Comparison of ENCODE assay signal across 27 cellular contexts in genomic region chr12:106085213-106085612, GRCh38. TPM values are rescaled to one million over a fixed set of nuclear protein-coding genes. Genes with fewer than 3 reads are reported as not detected.
DNase-seq lines count a peak whose midpoint lies in the region; ATAC-seq and TF ChIP-seq lines count a peak whose summit lies in the region.
"Had no signal": no experiment of that assay in that cellular context is flagged by ENCODE, and none has a peak within 500 bp of the region (broad histone marks: within the 10 kb centered on the region; RNA-seq: fewer than 3 reads in every experiment).

No MANE protein-coding gene starts in this region.

- H3K9me2 ChIP-seq in GM23248 (ENCODE audit: insufficient read depth): no peaks in the 10 kb centered on the region

- no peaks in the 10 kb centered on the region for H4K20me1 ChIP-seq in GM23248 (ENCODE audit: insufficient read depth)

- 3% methylated on average over 2 of the region's 2 CpGs for WGBS in GM23248 (ENCODE audit: low coverage in 1 of 2, low lambda C conversion rate in 2 of 2, missing lambda C conversion rate in 2 of 2), 2 experiments

- no peak overlapping the region for H3K9ac ChIP-seq in GM23248

- in situ Hi-C loops in GM23248 (cut with MboI): no loop called here

- H3K36me3 Mint-ChIP-seq in stimulated activated effector memory CD8-positive, alpha-beta T cell treated with anti-CD3 and anti-CD28 coated beads, Interleukin-12 subunit alpha, Interleukin-12 subunit beta, amount 100 ng/mL, for 72 hours: no peaks in the 10 kb centered on the region
- no peaks in the 10 kb centered on the region for H3K36me3 Mint-ChIP-seq in activated naive CD8-positive, alpha-beta T cell treated with anti-CD3 and anti-CD28 coated beads, Interleukin-2, amount 50 U/mL, for 24 hours (ENCODE audit: low read depth)
- H3K36me3 Mint-ChIP-seq: naive thymus-derived CD4-positive, alpha-beta T cell had no signal

- no peaks in the 10 kb centered on the region for H3K27me3 ChIP-seq in GM23248 (replicated peaks; ENCODE audit: insufficient read depth)
- H3K27me3 ChIP-seq: gastrocnemius medialis, hepatocyte, pancreas, upper lobe of right lung had no signal

- H3F3A ChIP-seq in GM23248 (ENCODE audit: insufficient read depth): peaks cover 62% of the 10 kb centered on the region

- H3K9me3 Mint-ChIP-seq in stimulated activated effector memory CD8-positive, alpha-beta T cell treated with anti-CD3 and anti-CD28 coated beads, Interleukin-12 subunit alpha, Interleukin-12 subunit beta, amount 100 ng/mL, for 72 hours: no peaks in the 10 kb centered on the region
- H3K9me3 Mint-ChIP-seq in activated naive CD8-positive, alpha-beta T cell treated with anti-CD3 and anti-CD28 coated beads, Interleukin-2, amount 50 U/mL, for 24 hours: no peaks in the 10 kb centered on the region
- H3K9me3 Mint-ChIP-seq: activated B cell treated with CpG ODN at 0.5 μM for 24 hours; activated CD4-positive, alpha-beta memory T cell treated with anti-CD3 and anti-CD28 coated beads, Interleukin-2, amount 10 ng/mL, durations not matched to agents 7 days and 5 days; brain; effector memory CD8-positive, alpha-beta T cell; stimulated activated naive CD8-positive, alpha-beta T cell treated with anti-CD3 and anti-CD28 coated beads, Interleukin-15, amount 100 ng/mL, for 72 hours had no signal

- peaks cover 14% of the 10 kb centered on the region for H3K27me3 Mint-ChIP-seq in activated naive CD8-positive, alpha-beta T cell treated with anti-CD3 and anti-CD28 coated beads, Interleukin-2, amount 50 U/mL, for 24 hours

- H3K4me1 ChIP-seq in GM23248 (ENCODE audit: insufficient read depth): peaks cover 73% of the 10 kb centered on the region
- H3K4me1 ChIP-seq: pancreas had no signal

- H3K4me2 ChIP-seq in GM23248 (ENCODE audit: unreplicated experiment): peak overlapping the region; percentile 24
- H3K4me2 ChIP-seq: hepatocyte had no signal

- no peak for TF ChIP-seq CTCF in fibroblast of villous mesenchyme (IDR thresholded peaks at IDR 0.05; ENCODE audit: insufficient read depth, low read depth, low read length)

- H3K27ac Mint-ChIP-seq in stimulated activated effector memory CD8-positive, alpha-beta T cell treated with anti-CD3 and anti-CD28 coated beads, Interleukin-12 subunit alpha, Interleukin-12 subunit beta, amount 100 ng/mL, for 72 hours: no peak overlapping the region
- no peak overlapping the region for H3K27ac Mint-ChIP-seq in activated naive CD8-positive, alpha-beta T cell treated with anti-CD3 and anti-CD28 coated beads, Interleukin-2, amount 50 U/mL, for 24 hours
- H3K27ac Mint-ChIP-seq: activated B cell treated with CpG ODN at 0.5 μM for 24 hours; activated CD4-positive, alpha-beta memory T cell treated with anti-CD3 and anti-CD28 coated beads, Interleukin-2, amount 10 ng/mL, durations not matched to agents 7 days and 5 days; effector memory CD8-positive, alpha-beta T cell; naive thymus-derived CD4-positive, alpha-beta T cell; stimulated activated naive CD8-positive, alpha-beta T cell treated with anti-CD3 and anti-CD28 coated beads, Interleukin-15, amount 100 ng/mL, for 72 hours had no signal

- peaks cover 53% of the 10 kb centered on the region for H3K79me2 ChIP-seq in GM23248 (ENCODE audit: insufficient read depth)

- H3K4me3 ChIP-seq in GM23248: no peak overlapping the region
- no peak overlapping the region for H3K4me3 ChIP-seq in fibroblast of villous mesenchyme (ENCODE audit: low read depth, low read length)
- H3K4me3 ChIP-seq: gastrocnemius medialis, hepatocyte, pancreas, upper lobe of right lung had no signal

- no peak overlapping the region for H2AFZ ChIP-seq in GM23248
- H2AFZ ChIP-seq: hepatocyte had no signal

- peak; percentile 74 for ATAC-seq in stimulated activated effector memory CD8-positive, alpha-beta T cell treated with anti-CD3 and anti-CD28 coated beads, Interleukin-12 subunit alpha, Interleukin-12 subunit beta, amount 100 ng/mL, for 72 hours
- no peak for ATAC-seq in activated naive CD8-positive, alpha-beta T cell treated with anti-CD3 and anti-CD28 coated beads, Interleukin-2, amount 50 U/mL, for 24 hours
- no peak for ATAC-seq in GM21717 (IDR thresholded peaks at IDR 0.05; ENCODE audit: unreplicated experiment)
- ATAC-seq: effector memory CD8-positive, alpha-beta T cell; esophagus mucosa; gastrocnemius medialis; left lobe of liver; naive thymus-derived CD4-positive, alpha-beta T cell; pancreas; stimulated activated naive CD8-positive, alpha-beta T cell treated with anti-CD3 and anti-CD28 coated beads, Interleukin-15, amount 100 ng/mL, for 72 hours; upper lobe of right lung had no signal

- H3K36me3 ChIP-seq in GM23248 (ENCODE audit: low read depth): peaks cover 9% of the 10 kb centered on the region; the same call in 1 of the 2 replicates
- H3K36me3 ChIP-seq: pancreas had no signal

- no peaks in the 10 kb centered on the region for H3K9me3 ChIP-seq in GM23248 (ENCODE audit: low read depth)
- H3K9me3 ChIP-seq: gastrocnemius medialis, pancreas, upper lobe of right lung had no signal

- DNase-seq in GM23248 (peak; percentile 34), fibroblast of villous mesenchyme (ENCODE audit: low read depth) (peak; percentile 14), HCEC 1CT (no peak), NCI-H2107 treated with DMSO at 0.1 percent for 48 hours (lab: John Stamatoyannopoulos, UW; ENCODE audit: unreplicated experiment) (no peak)
- DNase-seq in stimulated activated effector memory CD8-positive, alpha-beta T cell treated with anti-CD3 and anti-CD28 coated beads, Interleukin-12 subunit alpha, Interleukin-12 subunit beta, amount 100 ng/mL, for 72 hours (ENCODE audit: low spot score in 2 of 2): no peak
- DNase-seq in activated naive CD8-positive, alpha-beta T cell treated with anti-CD3 and anti-CD28 coated beads, Interleukin-2, amount 50 U/mL, for 24 hours: no peak
- DNase-seq: activated B cell treated with CpG ODN at 0.5 μM for 24 hours; activated CD4-positive, alpha-beta memory T cell treated with anti-CD3 and anti-CD28 coated beads, Interleukin-2, amount 10 ng/mL, durations not matched to agents 7 days and 5 days; activated gamma-delta T cell; activated T-cell treated with anti-CD3 and anti-CD28 coated beads for 4 hours; effector memory CD8-positive, alpha-beta T cell; gastrocnemius medialis; mesendoderm; naive thymus-derived CD4-positive, alpha-beta T cell; NCI-H1092; NCI-H187; pancreas; stimulated activated naive CD8-positive, alpha-beta T cell treated with anti-CD3 and anti-CD28 coated beads, Interleukin-15, amount 100 ng/mL, for 72 hours; upper lobe of right lung had no signal

- H3K27ac ChIP-seq in GM23248: peak overlapping the region; percentile 81
- peak overlapping the region; percentile 77 for H3K27ac ChIP-seq in angular gyrus (ENCODE audit: low read depth, low read length)
- H3K27ac ChIP-seq: hepatocyte, HL-60, pancreas, RWPE1 had no signal

- H3K4me3 Mint-ChIP-seq in stimulated activated effector memory CD8-positive, alpha-beta T cell treated with anti-CD3 and anti-CD28 coated beads, Interleukin-12 subunit alpha, Interleukin-12 subunit beta, amount 100 ng/mL, for 72 hours: no peak overlapping the region
- no peak overlapping the region for H3K4me3 Mint-ChIP-seq in activated naive CD8-positive, alpha-beta T cell treated with anti-CD3 and anti-CD28 coated beads, Interleukin-2, amount 50 U/mL, for 24 hours
- H3K4me3 Mint-ChIP-seq: activated B cell treated with CpG ODN at 0.5 μM for 24 hours; activated CD4-positive, alpha-beta memory T cell treated with anti-CD3 and anti-CD28 coated beads, Interleukin-2, amount 10 ng/mL, durations not matched to agents 7 days and 5 days; effector memory CD8-positive, alpha-beta T cell; naive thymus-derived CD4-positive, alpha-beta T cell; stimulated activated naive CD8-positive, alpha-beta T cell treated with anti-CD3 and anti-CD28 coated beads, Interleukin-15, amount 100 ng/mL, for 72 hours had no signal

- no peaks in the 10 kb centered on the region for H3K4me1 Mint-ChIP-seq in stimulated activated effector memory CD8-positive, alpha-beta T cell treated with anti-CD3 and anti-CD28 coated beads, Interleukin-12 subunit alpha, Interleukin-12 subunit beta, amount 100 ng/mL, for 72 hours
- no peaks in the 10 kb centered on the region for H3K4me1 Mint-ChIP-seq in activated naive CD8-positive, alpha-beta T cell treated with anti-CD3 and anti-CD28 coated beads, Interleukin-2, amount 50 U/mL, for 24 hours
- H3K4me1 Mint-ChIP-seq: activated B cell treated with CpG ODN at 0.5 μM for 24 hours; activated CD4-positive, alpha-beta memory T cell treated with anti-CD3 and anti-CD28 coated beads, Interleukin-2, amount 10 ng/mL, durations not matched to agents 7 days and 5 days; stimulated activated naive CD8-positive, alpha-beta T cell treated with anti-CD3 and anti-CD28 coated beads, Interleukin-15, amount 100 ng/mL, for 72 hours had no signal

RNA-seq across cellular contexts. Expression of gene NUAK1, which starts 53.5 kb away (rescaled TPM):
- 29.6 and 45.7 TPM in 2 replicates for total RNA-seq in GM23248 (2014; rRNA removed; shearing (Covaris generic))
- 11.1 and 13.4 TPM in 2 replicates for polyA plus RNA-seq in GM23248 (2016; fragmentation: Nextera tagmentation; extraction: Ambion mirVana)
- 82.8 and 84.6 TPM in 2 replicates for total RNA-seq in fibroblast of villous mesenchyme
- total RNA-seq: activated B cell treated with CpG ODN at 0.5 μM for 24 hours; activated CD4-positive, alpha-beta memory T cell treated with anti-CD3 and anti-CD28 coated beads, Interleukin-2, amount 10 ng/mL, durations not matched to agents 7 days and 5 days had no signal
- polyA plus RNA-seq: naive thymus-derived CD4-positive, alpha-beta T cell had no signal

Comparison
In these comparisons a context has a peak if more than half of its experiments do, and no peak if none do; other contexts are left out.
1. DNase-seq: peak in GM23248 (single experiment) and fibroblast of villous mesenchyme (single experiment); none in stimulated activated effector memory CD8-positive, alpha-beta T cell treated with anti-CD3 and anti-CD28 coated beads, Interleukin-12 subunit alpha, Interleukin-12 subunit beta, amount 100 ng/mL, for 72 hours (0 of 2), activated naive CD8-positive, alpha-beta T cell treated with anti-CD3 and anti-CD28 coated beads, Interleukin-2, amount 50 U/mL, for 24 hours (single experiment), HCEC 1CT (single experiment) and NCI-H2107 treated with DMSO at 0.1 percent for 48 hours (single experiment).